Comparison of ENCODE assay signal across 26 cellular contexts in genomic region chr4:38001927-38002326, GRCh38. TPM values are rescaled to one million over a fixed set of nuclear protein-coding genes. Genes with fewer than 3 reads are reported as not detected.
"Had no signal": no experiment of that assay in that cellular context is flagged by ENCODE, and none has a peak within 500 bp of the region (broad histone marks: within the 10 kb centered on the region; RNA-seq: fewer than 3 reads in every experiment).

No MANE protein-coding gene starts in this region.

- H3K27me3 ChIP-seq: brain microvascular endothelial cell, colonic mucosa, ovary, testis, upper lobe of left lung had no signal

- DNase-seq: activated CD4-positive, alpha-beta memory T cell treated with anti-CD3 and anti-CD28 coated beads, Interleukin-2, amount 10 ng/mL, durations not matched to agents 7 days and 5 days; activated CD4-positive, alpha-beta T cell treated with anti-CD3 and anti-CD28 coated beads for 48 hours; activated CD4-positive, CD25-positive, alpha-beta regulatory T cell; activated naive CD4-positive, alpha-beta T cell treated with anti-CD3 and anti-CD28 coated beads for 36 hours; activated naive CD8-positive, alpha-beta T cell treated with anti-CD3 and anti-CD28 coated beads, Interleukin-2, amount 50 U/mL, for 24 hours; activated T-cell treated with anti-CD3 and anti-CD28 coated beads, Interleukin-2, amount 50 U/mL, for 1 hour; anterior cingulate cortex; brain microvascular endothelial cell; colonic mucosa; head of caudate nucleus; lower lobe of right lung; naive B cell; ovary; psoas muscle; right cardiac atrium; SK-N-SH; stimulated activated CD4-positive, alpha-beta T cell treated with anti-CD3 and anti-CD28 coated beads, Interleukin-15, amount 100 ng/mL, for 24 hours; stimulated activated CD4-positive, alpha-beta T cell treated with anti-CD3 and anti-CD28 coated beads, Interleukin-2, amount 100 ng/mL, for 48 hours; testis; upper lobe of left lung had no signal

- H3K36me3 ChIP-seq: brain microvascular endothelial cell, colonic mucosa, lower lobe of right lung, ovary, upper lobe of left lung had no signal

- H3K9me3 ChIP-seq: colonic mucosa, lower lobe of right lung, ovary, psoas muscle, SK-N-SH, testis, upper lobe of left lung had no signal

- H3K27ac Mint-ChIP-seq: activated CD4-positive, alpha-beta memory T cell treated with anti-CD3 and anti-CD28 coated beads, Interleukin-2, amount 10 ng/mL, durations not matched to agents 7 days and 5 days; activated naive CD4-positive, alpha-beta T cell treated with anti-CD3 and anti-CD28 coated beads for 36 hours; activated naive CD8-positive, alpha-beta T cell treated with anti-CD3 and anti-CD28 coated beads, Interleukin-2, amount 50 U/mL, for 24 hours; activated T-helper 17 cell treated with anti-CD3 and anti-CD28 coated beads, Interleukin-2, amount 50 U/mL, for 72 hours; T-helper 2 cell treated with Interferon-gamma antibody and Interleukin-4, amounts not matched to agents 5 μg/mL and 100 μg/mL, for 36 hours had no signal

- H3K27ac ChIP-seq: brain microvascular endothelial cell, colonic mucosa, lower lobe of right lung, ovary, psoas muscle, skin epidermis, testis, upper lobe of left lung had no signal

- H3K4me1 ChIP-seq: colonic mucosa had no signal

- H3K9ac ChIP-seq: SK-N-SH had no signal

- H3K9me3 Mint-ChIP-seq: activated CD4-positive, alpha-beta memory T cell treated with anti-CD3 and anti-CD28 coated beads, Interleukin-2, amount 10 ng/mL, durations not matched to agents 7 days and 5 days; activated naive CD4-positive, alpha-beta T cell treated with anti-CD3 and anti-CD28 coated beads for 36 hours; activated naive CD8-positive, alpha-beta T cell treated with anti-CD3 and anti-CD28 coated beads, Interleukin-2, amount 50 U/mL, for 24 hours; activated T-helper 17 cell treated with anti-CD3 and anti-CD28 coated beads, Interleukin-2, amount 50 U/mL, for 72 hours; central memory CD8-positive, alpha-beta T cell; naive B cell; T-helper 2 cell treated with Interferon-gamma antibody and Interleukin-4, amounts not matched to agents 5 μg/mL and 100 μg/mL, for 36 hours had no signal

- H3K27me3 Mint-ChIP-seq: activated CD4-positive, alpha-beta memory T cell treated with anti-CD3 and anti-CD28 coated beads, Interleukin-2, amount 10 ng/mL, durations not matched to agents 7 days and 5 days; activated naive CD8-positive, alpha-beta T cell treated with anti-CD3 and anti-CD28 coated beads, Interleukin-2, amount 50 U/mL, for 24 hours; activated T-helper 17 cell treated with anti-CD3 and anti-CD28 coated beads, Interleukin-2, amount 50 U/mL, for 72 hours; central memory CD8-positive, alpha-beta T cell; naive B cell had no signal

- H3K4me3 Mint-ChIP-seq: activated CD4-positive, alpha-beta memory T cell treated with anti-CD3 and anti-CD28 coated beads, Interleukin-2, amount 10 ng/mL, durations not matched to agents 7 days and 5 days; activated naive CD4-positive, alpha-beta T cell treated with anti-CD3 and anti-CD28 coated beads for 36 hours; activated naive CD8-positive, alpha-beta T cell treated with anti-CD3 and anti-CD28 coated beads, Interleukin-2, amount 50 U/mL, for 24 hours; activated T-helper 17 cell treated with anti-CD3 and anti-CD28 coated beads, Interleukin-2, amount 50 U/mL, for 72 hours; central memory CD8-positive, alpha-beta T cell; naive B cell; T-helper 2 cell treated with Interferon-gamma antibody and Interleukin-4, amounts not matched to agents 5 μg/mL and 100 μg/mL, for 36 hours had no signal

- FAIRE-seq: frontal cortex, islet of Langerhans had no signal

- H3K4me2 ChIP-seq: SK-N-SH had no signal

- H3K4me3 ChIP-seq: colonic mucosa, lower lobe of right lung, ovary, psoas muscle, skin epidermis, testis, upper lobe of left lung had no signal

RNA-seq across cellular contexts. Expression of gene PTTG2, which starts 41.7 kb away (rescaled TPM):
- total RNA-seq: activated naive CD4-positive, alpha-beta T cell treated with anti-CD3 and anti-CD28 coated beads for 36 hours; frontal cortex had no signal
- polyA plus RNA-seq: SK-N-SH had no signal
